ENCODE assay signal across 23 cellular contexts in the genomic region with DNA sequence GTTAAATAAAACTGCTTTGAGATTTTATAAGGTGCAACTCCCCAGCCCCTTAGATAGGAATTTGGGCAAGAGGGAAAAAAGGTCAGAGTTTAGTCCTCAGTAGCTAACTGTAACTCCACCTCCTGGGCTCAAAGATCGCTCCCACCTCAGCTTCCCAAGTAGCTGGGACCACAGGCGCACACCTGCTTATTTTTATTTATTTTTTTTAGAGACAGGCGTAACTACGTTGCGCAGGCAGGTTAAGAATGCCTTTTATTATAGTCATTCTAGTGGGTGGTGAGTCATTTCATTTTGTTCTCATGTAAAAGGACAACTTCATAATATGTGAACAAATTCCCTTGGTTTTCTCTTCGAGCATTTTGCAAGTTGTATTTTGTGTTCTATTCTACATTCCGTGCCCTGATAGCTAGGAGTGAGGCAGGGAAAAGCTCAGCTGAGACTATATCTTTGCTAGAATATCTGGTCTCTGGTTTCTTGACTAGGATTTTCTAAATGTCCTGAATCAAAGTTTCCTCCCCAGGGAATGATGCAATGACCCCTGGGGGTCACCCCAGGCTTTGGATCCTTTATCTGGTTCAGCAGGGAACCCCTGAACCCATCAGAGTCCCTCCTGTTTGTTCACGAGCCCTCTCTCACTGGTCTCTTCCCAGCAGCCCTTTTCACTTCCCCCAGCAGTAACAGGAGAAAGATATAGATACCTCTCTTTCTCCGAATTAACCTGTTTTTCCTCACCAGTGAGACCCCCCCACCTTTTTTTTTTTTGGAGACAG. TPM values are rescaled to one million over a fixed set of nuclear protein-coding genes. Genes with fewer than 3 reads are reported as not detected.
A peak's percentile ranks its signal among the peaks of the same experiment; 100 is the strongest.
DNase-seq lines count a peak whose midpoint lies in the region; ATAC-seq, FAIRE-seq and TF ChIP-seq lines count a peak whose summit lies in the region.
"Had no signal": no experiment of that assay in that cellular context is flagged by ENCODE, and none has a peak within 500 bp of the region (broad histone marks: within the 10 kb centered on the region; RNA-seq: fewer than 3 reads in every experiment).

No MANE protein-coding gene starts in this region.

- peaks cover 29% of the 10 kb centered on the region for H3K36me3 Mint-ChIP-seq in MCF 10A (ENCODE audit: insufficient read depth, unreplicated experiment)

- ATAC-seq in stimulated activated naive CD8-positive, alpha-beta T cell treated with anti-CD3 and anti-CD28 coated beads, Interleukin-15, amount 100 ng/mL, for 72 hours = no peak
- no peak for ATAC-seq in pancreas
- ATAC-seq: natural killer cell, T-cell, upper lobe of right lung had no signal

- H3K27me3 Mint-ChIP-seq in MCF 10A (ENCODE audit: insufficient read depth, unreplicated experiment) = no peaks in the 10 kb centered on the region
- H3K27me3 Mint-ChIP-seq in stimulated activated naive CD8-positive, alpha-beta T cell treated with anti-CD3 and anti-CD28 coated beads, Interleukin-15, amount 100 ng/mL, for 72 hours = no peaks in the 10 kb centered on the region
- H3K27me3 Mint-ChIP-seq: T-cell had no signal

- POLR2A ChIA-PET in MCF 10A (lab: Yijun Ruan, JAX) = interaction anchor here (0.9 to 8.7 kb wide), 7 partner anchors 22 to 349 kb away, joined by 3 to 102 read pairs (median 6); partner anchors contain the start of gene SNRPA1

- CTCF ChIA-PET in MCF 10A (lab: Yijun Ruan, JAX) = interaction anchor here (1.3 to 12.5 kb wide), 2 partner anchors 10 to 344 kb away, joined by 4 to 320 read pairs; partner anchors contain the start of gene SNRPA1

- H3K27me3 ChIP-seq in breast epithelium (no peaks in the 10 kb centered on the region), transverse colon (no peaks in the 10 kb centered on the region), pancreas (no peaks in the 10 kb centered on the region)
- H3K27me3 ChIP-seq: adrenal gland, MG63, upper lobe of right lung had no signal

- peak overlapping the region; percentile 40 for H3K4me3 Mint-ChIP-seq in MCF 10A (ENCODE audit: unreplicated experiment)
- no peak overlapping the region for H3K4me3 Mint-ChIP-seq in stimulated activated naive CD8-positive, alpha-beta T cell treated with anti-CD3 and anti-CD28 coated beads, Interleukin-15, amount 100 ng/mL, for 72 hours
- H3K4me3 Mint-ChIP-seq: natural killer cell, T-cell had no signal

- H3K36me3 ChIP-seq in breast epithelium = no peaks in the 10 kb centered on the region
- H3K36me3 ChIP-seq in transverse colon = peaks cover 0 to 5% (median 0%) of the 10 kb centered on the region in 4 donors
- H3K36me3 ChIP-seq in pancreas = peaks cover 0 to 10% (median 0%) of the 10 kb centered on the region in 3 donors
- H3K36me3 ChIP-seq: prostate gland had no signal

- 41 to 54% methylated on average over 6 to 9 of the region's 9 CpGs for WGBS in transverse colon (ENCODE audit: low coverage in 1 of 2), 2 donors
- WGBS in pancreas, 2 donors = 88% methylated on average over 9 of the region's 9 CpGs

- H3K9me3 Mint-ChIP-seq in MCF 10A (ENCODE audit: unreplicated experiment) = no peaks in the 10 kb centered on the region
- H3K9me3 Mint-ChIP-seq in stimulated activated naive CD8-positive, alpha-beta T cell treated with anti-CD3 and anti-CD28 coated beads, Interleukin-15, amount 100 ng/mL, for 72 hours = no peaks in the 10 kb centered on the region
- H3K9me3 Mint-ChIP-seq: natural killer cell, T-cell had no signal

- peak overlapping the region; percentile 88 for H3K27ac Mint-ChIP-seq in MCF 10A (ENCODE audit: low read depth, unreplicated experiment)
- H3K27ac Mint-ChIP-seq in stimulated activated naive CD8-positive, alpha-beta T cell treated with anti-CD3 and anti-CD28 coated beads, Interleukin-15, amount 100 ng/mL, for 72 hours = no peak overlapping the region
- H3K27ac Mint-ChIP-seq: natural killer cell had no signal

- TF ChIP-seq EP300 in transverse colon (IDR thresholded peaks at IDR 0.05; ENCODE audit: low read depth) = no peak

- no peak overlapping the region for H3K4me3 ChIP-seq in breast epithelium
- H3K4me3 ChIP-seq in astrocyte of the spinal cord (ENCODE audit: low read depth, low read length) = no peak overlapping the region
- H3K4me3 ChIP-seq in transverse colon = no peak overlapping the region
- H3K4me3 ChIP-seq in pancreas = no peak overlapping the region
- H3K4me3 ChIP-seq: adrenal gland, MG63, prostate gland, upper lobe of right lung had no signal

- no peak overlapping the region for H3K27ac ChIP-seq in breast epithelium
- peak overlapping the region in 3 of 4 donors; percentile 25 to 30 (median 29) for H3K27ac ChIP-seq in transverse colon
- H3K27ac ChIP-seq in pancreas = no peak overlapping the region
- H3K27ac ChIP-seq: adrenal gland, C4-2B, prostate gland, upper lobe of right lung, WERI-Rb-1 had no signal

- TF ChIP-seq POLR2A in breast epithelium (IDR thresholded peaks at IDR 0.05) (no peak), transverse colon (IDR thresholded peaks at IDR 0.05) (no peak)

- FAIRE-seq in pancreas (lab: Jason Lieb, UNC) = no peak
- FAIRE-seq: endothelial cell of umbilical vein, H54, HTR-8/SVneo had no signal

- DNase-seq in MCF 10A (ENCODE audit: unreplicated experiment) (peak; percentile 72), breast epithelium (ENCODE audit: low spot score in 2 of 2) (no peak), astrocyte of the spinal cord (ENCODE audit: low read depth, low spot score) (peak; percentile 59), iris pigment epithelial cell (ENCODE audit: low read depth) (peak; percentile 75), transverse colon (peak; percentile 33), pancreas (no peak)
- no peak for DNase-seq in activated CD4-positive, CD25-positive, alpha-beta regulatory T cell (lab: John Stamatoyannopoulos, UW)
- no peak for DNase-seq in stimulated activated naive CD8-positive, alpha-beta T cell treated with anti-CD3 and anti-CD28 coated beads, Interleukin-15, amount 100 ng/mL, for 72 hours
- DNase-seq: activated effector memory CD4-positive, alpha-beta T cell treated with anti-CD3 and anti-CD28 coated beads, Interleukin-2, amount 50 U/mL, for 16 hours; adrenal gland; DMS53; MG63; natural killer cell; NCI-H1694; stimulated activated naive CD4-positive, alpha-beta T cell treated with Interleukin-2 at 50 U/mL for 16 hours; T-cell; upper lobe of right lung; WERI-Rb-1 had no signal

- no peaks in the 10 kb centered on the region for H3K4me1 ChIP-seq in breast epithelium
- H3K4me1 ChIP-seq in transverse colon = peaks cover 7 to 39% (median 15%) of the 10 kb centered on the region in 4 donors
- no peaks in the 10 kb centered on the region for H3K4me1 ChIP-seq in pancreas
- H3K4me1 ChIP-seq: prostate gland had no signal

- H3K9me3 ChIP-seq in breast epithelium (no peaks in the 10 kb centered on the region), transverse colon (no peaks in the 10 kb centered on the region), pancreas (no peaks in the 10 kb centered on the region)
- H3K9me3 ChIP-seq: adrenal gland, MG63, prostate gland, upper lobe of right lung had no signal

- intact Hi-C loops in MCF 10A (cut with micrococcal nuclease) = loop anchor here (1.0 to 5.0 kb wide), 2 partner anchors 145 to 337 kb away; no protein-coding TSS in a partner anchor
- intact Hi-C loops in breast epithelium (cut with DNase I; ENCODE audit: low total_unique reads) = no loop called here
- intact Hi-C loops in transverse colon (cut with DNase I; ENCODE audit: low total_unique reads) = no loop called here
- intact Hi-C loops in pancreas (cut with DNase I) = loop anchor here in 1 of 3 donors (5.0 kb wide), 1 partner anchor 330 kb away; no protein-coding TSS in a partner anchor

- BruUV-seq in MCF 10A (replicated peaks; lab: Mats Ljungman, UMichigan) = no TSS peak

- H3K4me1 Mint-ChIP-seq in MCF 10A (ENCODE audit: insufficient read depth, unreplicated experiment) = peaks cover 28% of the 10 kb centered on the region
- peaks cover 22% of the 10 kb centered on the region for H3K4me1 Mint-ChIP-seq in stimulated activated naive CD8-positive, alpha-beta T cell treated with anti-CD3 and anti-CD28 coated beads, Interleukin-15, amount 100 ng/mL, for 72 hours

- TF ChIP-seq CTCF in MCF 10A (IDR thresholded peaks at IDR 0.05; ENCODE audit: unreplicated experiment) (no peak), breast epithelium (IDR thresholded peaks at IDR 0.05) (no peak), astrocyte of the spinal cord (IDR thresholded peaks at IDR 0.05; ENCODE audit: low read depth, low read length) (no peak), transverse colon (IDR thresholded peaks at IDR 0.05) (no peak), pancreas (IDR thresholded peaks at IDR 0.05) (no peak)

- in situ Hi-C loops in astrocyte of the spinal cord (cut with HindIII; ENCODE audit: low sequenced_read_pairs) (no loop called here), transverse colon (cut with MboI; ENCODE audit: low pct_ligation_motif_present in 1 of 4, low pct_unique_long_range_greater_than_20kb in 1 of 4, low sequenced_read_pairs in 3 of 4) (no loop called here)

RNA-seq across cellular contexts. Expression of gene TM2D3, which starts 14.4 kb away (rescaled TPM):
- total RNA-seq in MCF 10A (2022) = 25.7 and 26.2 TPM in 2 replicates
- total RNA-seq in breast epithelium = 10 to 100 TPM; 40.3 to 49.8 (median 46.2) TPM
- total RNA-seq in transverse colon = 10 to 100 TPM; 13.8 to 46.4 (median 33.6) TPM
- total RNA-seq in pancreas = 10 to 100 TPM; 16.0 to 33.5 (median 18.4) TPM
- 10 to 100 TPM; 20.5 to 42.8 TPM for polyA plus RNA-seq in pancreas

Comparison
In these comparisons a context has a peak if more than half of its experiments do, and no peak if none do; other contexts are left out.
1. DNase-seq: peak in MCF 10A (single experiment), astrocyte of the spinal cord (single experiment), iris pigment epithelial cell (single experiment) and transverse colon (single experiment); none in breast epithelium (0 of 2), activated CD4-positive, CD25-positive, alpha-beta regulatory T cell (0 of 4), stimulated activated naive CD8-positive, alpha-beta T cell treated with anti-CD3 and anti-CD28 coated beads, Interleukin-15, amount 100 ng/mL, for 72 hours (0 of 2) and pancreas (0 of 6).
2. H3K27ac ChIP-seq: peak in transverse colon (3 of 4); none in breast epithelium (0 of 2) and pancreas (0 of 4).